In genomic region chr1:155321577-155322497, GRCh38 we compare ENCODE assay signal across 8 cellular contexts. TPM values are rescaled to one million over a fixed set of nuclear protein-coding genes. Genes with fewer than 3 reads are reported as not detected.
DNase-seq lines count a peak whose midpoint lies in the region; ATAC-seq and TF ChIP-seq lines count a peak whose summit lies in the region.

No MANE protein-coding gene starts in this region.

- POLR2A ChIA-PET in RWPE1 (lab: Yijun Ruan, JAX; ENCODE audit: low non-redundant PET): no interaction called here

- peak; percentile 27 for DNase-seq in COLO668 (lab: John Stamatoyannopoulos, UW; ENCODE audit: unreplicated experiment)
- no peak for DNase-seq in RWPE1 (ENCODE audit: low spot score)
- DNase-seq in epithelial cell of proximal tubule (ENCODE audit: low read depth): no peak

- H3K9me3 ChIP-seq in parathyroid adenoma (ENCODE audit: control insufficient read depth, low read length): no peaks in the 10 kb centered on the region

- no peaks in the 10 kb centered on the region for H3K4me1 ChIP-seq in parathyroid adenoma

- H3K36me3 ChIP-seq in parathyroid adenoma (ENCODE audit: control insufficient read depth, insufficient read depth, low read length): no peaks in the 10 kb centered on the region

- H3K9ac ChIP-seq in parathyroid adenoma: no peak overlapping the region

- H3K79me2 ChIP-seq in parathyroid adenoma: no peaks in the 10 kb centered on the region

- H3K27ac ChIP-seq in RWPE1 (peak overlapping the region; percentile 98), parathyroid adenoma (no peak overlapping the region)

- CTCF ChIA-PET in RWPE1 (lab: Yijun Ruan, JAX): interaction anchor here (0.6 to 5.1 kb wide), 6 partner anchors 12 to 694 kb away, joined by 3 to 34 read pairs (median 4); no protein-coding TSS in a partner anchor

- no peak for ATAC-seq in GM18873 (IDR thresholded peaks at IDR 0.05; ENCODE audit: low FRiP score, unreplicated experiment)
- no peak for ATAC-seq in HG03442 (IDR thresholded peaks at IDR 0.05; ENCODE audit: unreplicated experiment)
- no peak for ATAC-seq in HG03342 (IDR thresholded peaks at IDR 0.05; ENCODE audit: unreplicated experiment)
- no peak for ATAC-seq in GM21367 (IDR thresholded peaks at IDR 0.05; ENCODE audit: unreplicated experiment)

- H3K27me3 ChIP-seq in parathyroid adenoma (ENCODE audit: control insufficient read depth, insufficient read depth, low read length): no peaks in the 10 kb centered on the region

- H3K4me3 ChIP-seq in epithelial cell of proximal tubule (ENCODE audit: low read depth, low read length) (peak overlapping the region; percentile 98), parathyroid adenoma (ENCODE audit: low read depth, low read length) (peak overlapping the region; percentile 6)

- TF ChIP-seq CTCF in RWPE1 (conservative IDR thresholded peaks at IDR 0.05; ENCODE audit: low read depth) (no peak), epithelial cell of proximal tubule (conservative IDR thresholded peaks at IDR 0.05; ENCODE audit: low read depth, low read length) (no peak), parathyroid adenoma (IDR thresholded peaks at IDR 0.05) (no peak)

- H3K4me2 ChIP-seq in parathyroid adenoma (ENCODE audit: low read length): peak overlapping the region; percentile 100

- H2AFZ ChIP-seq in parathyroid adenoma: no peak overlapping the region

RNA-seq across cellular contexts. Expression of gene RUSC1, which starts 1.1 kb away (rescaled TPM):
- total RNA-seq in epithelial cell of proximal tubule: 53.2 and 64.8 TPM in 2 replicates

RNA-seq across cellular contexts. Expression of gene FDPS, which starts 13.2 kb away (rescaled TPM):
- 248 and 580 TPM in 2 replicates for total RNA-seq in epithelial cell of proximal tubule

RNA-seq across cellular contexts. Expression of gene PKLR, which starts 20.6 kb away (rescaled TPM):
- not detected in 2 replicates for total RNA-seq in epithelial cell of proximal tubule

RNA-seq across cellular contexts. Expression of gene HCN3, which starts 44.6 kb away (rescaled TPM):
- total RNA-seq in epithelial cell of proximal tubule: 0.72 and 8.1 TPM in 2 replicates

RNA-seq across cellular contexts. Expression of gene CLK2, which starts 48.5 kb away (rescaled TPM):
- 20.7 and 43.7 TPM in 2 replicates for total RNA-seq in epithelial cell of proximal tubule
